In genomic region chr7:41107330-41107937, GRCh38 we compare ENCODE assay signal across 13 cellular contexts.
DNase-seq lines count a peak whose midpoint lies in the region; ATAC-seq and TF ChIP-seq lines count a peak whose summit lies in the region.
"Had no signal": no experiment of that assay in that cellular context is flagged by ENCODE, and none has a peak within 500 bp of the region (broad histone marks: within the 10 kb centered on the region; RNA-seq: fewer than 3 reads in every experiment).

No MANE protein-coding gene starts in this region.

- DNase-seq in 8988T (peak; percentile 15), HFF-Myc (ENCODE audit: extremely low read depth, low read depth) (peak; percentile 37), RPMI7951 (ENCODE audit: low read depth) (peak; percentile 94), iPS-NIHi11 (ENCODE audit: low spot score) (peak; percentile 23), occipital lobe (lab: John Stamatoyannopoulos, UW) (no peak)
- no peak for DNase-seq in activated T-helper 1 cell treated with anti-CD3 and anti-CD28 coated beads, Interleukin-12 subunit alpha, Interleukin-12 subunit beta, Interleukin-2, Interleukin-4 antibody, amounts not matched to agents 30 ng/mL and 10 ng/mL and 1 ng/mL, durations not matched to agents 14 hours and 24 hours and 36 hours (ENCODE audit: low spot score)
- DNase-seq in activated naive CD4-positive, alpha-beta T cell treated with Interleukin-2 at 50 U/mL for 16 hours: no peak
- DNase-seq: activated T-cell treated with anti-CD3 and anti-CD28 coated beads, Interleukin-2, amount 50 U/mL, for 24 hours; T-helper 17 cell; tibial artery had no signal

- H3K27ac Mint-ChIP-seq in activated T-helper 1 cell treated with anti-CD3 and anti-CD28 coated beads, Interleukin-12 subunit alpha, Interleukin-12 subunit beta, Interleukin-2, Interleukin-4 antibody, amounts not matched to agents 30 ng/mL and 10 ng/mL and 1 ng/mL, durations not matched to agents 14 hours and 24 hours and 36 hours: no peak overlapping the region
- H3K27ac Mint-ChIP-seq: activated T-cell treated with anti-CD3 and anti-CD28 coated beads, Interleukin-2, amount 50 U/mL, for 24 hours; GM23338; T-helper 17 cell had no signal

- TF ChIP-seq CTCF in HFF-Myc (IDR thresholded peaks at IDR 0.05; ENCODE audit: low read depth, low read length, missing control alignments): no peak

- H3K36me3 Mint-ChIP-seq in activated T-helper 1 cell treated with anti-CD3 and anti-CD28 coated beads, Interleukin-12 subunit alpha, Interleukin-12 subunit beta, Interleukin-2, Interleukin-4 antibody, amounts not matched to agents 30 ng/mL and 10 ng/mL and 1 ng/mL, durations not matched to agents 14 hours and 24 hours and 36 hours (ENCODE audit: low read depth): no peaks in the 10 kb centered on the region

- H3K4me1 Mint-ChIP-seq in activated T-helper 1 cell treated with anti-CD3 and anti-CD28 coated beads, Interleukin-12 subunit alpha, Interleukin-12 subunit beta, Interleukin-2, Interleukin-4 antibody, amounts not matched to agents 30 ng/mL and 10 ng/mL and 1 ng/mL, durations not matched to agents 14 hours and 24 hours and 36 hours (ENCODE audit: low read depth): no peaks in the 10 kb centered on the region
- H3K4me1 Mint-ChIP-seq: T-helper 17 cell had no signal

- no peak for ATAC-seq in GM18502 (IDR thresholded peaks at IDR 0.05; ENCODE audit: poor library complexity, unreplicated experiment)
- ATAC-seq: GM23338, T-helper 17 cell had no signal

- intact Hi-C loops in activated T-helper 1 cell treated with anti-CD3 and anti-CD28 coated beads, Interleukin-12 subunit alpha, Interleukin-12 subunit beta, Interleukin-2, Interleukin-4 antibody, amounts not matched to agents 30 ng/mL and 10 ng/mL and 1 ng/mL, durations not matched to agents 14 hours and 24 hours and 36 hours (cut with micrococcal nuclease): no loop called here

- no peak overlapping the region for H3K4me3 ChIP-seq in HFF-Myc (replicated peaks; ENCODE audit: low read depth, low read length)
- H3K4me3 ChIP-seq: GM23338, tibial artery had no signal

- H3K4me3 Mint-ChIP-seq in activated T-helper 1 cell treated with anti-CD3 and anti-CD28 coated beads, Interleukin-12 subunit alpha, Interleukin-12 subunit beta, Interleukin-2, Interleukin-4 antibody, amounts not matched to agents 30 ng/mL and 10 ng/mL and 1 ng/mL, durations not matched to agents 14 hours and 24 hours and 36 hours: no peak overlapping the region
- H3K4me3 Mint-ChIP-seq: activated T-cell treated with anti-CD3 and anti-CD28 coated beads, Interleukin-2, amount 50 U/mL, for 24 hours; GM23338; neural crest cell; T-helper 17 cell had no signal

- no peaks in the 10 kb centered on the region for H3K9me3 Mint-ChIP-seq in activated T-helper 1 cell treated with anti-CD3 and anti-CD28 coated beads, Interleukin-12 subunit alpha, Interleukin-12 subunit beta, Interleukin-2, Interleukin-4 antibody, amounts not matched to agents 30 ng/mL and 10 ng/mL and 1 ng/mL, durations not matched to agents 14 hours and 24 hours and 36 hours
- H3K9me3 Mint-ChIP-seq: GM23338, neural crest cell had no signal

- H3K27me3 Mint-ChIP-seq in activated T-helper 1 cell treated with anti-CD3 and anti-CD28 coated beads, Interleukin-12 subunit alpha, Interleukin-12 subunit beta, Interleukin-2, Interleukin-4 antibody, amounts not matched to agents 30 ng/mL and 10 ng/mL and 1 ng/mL, durations not matched to agents 14 hours and 24 hours and 36 hours (ENCODE audit: insufficient read depth): no peaks in the 10 kb centered on the region
- H3K27me3 Mint-ChIP-seq: activated T-cell treated with anti-CD3 and anti-CD28 coated beads, Interleukin-2, amount 50 U/mL, for 24 hours; T-helper 17 cell had no signal

Comparison
In these comparisons a context has a peak if more than half of its experiments do, and no peak if none do; other contexts are left out.
1. DNase-seq: peak in 8988T (single experiment), HFF-Myc (single experiment), RPMI7951 (single experiment) and iPS-NIHi11 (single experiment); none in activated T-helper 1 cell treated with anti-CD3 and anti-CD28 coated beads, Interleukin-12 subunit alpha, Interleukin-12 subunit beta, Interleukin-2, Interleukin-4 antibody, amounts not matched to agents 30 ng/mL and 10 ng/mL and 1 ng/mL, durations not matched to agents 14 hours and 24 hours and 36 hours (single experiment), occipital lobe (single experiment) and activated naive CD4-positive, alpha-beta T cell treated with Interleukin-2 at 50 U/mL for 16 hours (single experiment).